In genomic region chr16:56269824-56270684, GRCh38 we compare ENCODE assay signal across 8 cellular contexts.
A peak's percentile ranks its signal among the peaks of the same experiment; 100 is the strongest.
DNase-seq lines count a peak whose midpoint lies in the region; ATAC-seq, FAIRE-seq and TF ChIP-seq lines count a peak whose summit lies in the region.
"Had no signal": no experiment of that assay in that cellular context is flagged by ENCODE, and none has a peak within 500 bp of the region (broad histone marks: within the 10 kb centered on the region; RNA-seq: fewer than 3 reads in every experiment).

No MANE protein-coding gene starts in this region.

- peak; percentile 36 to 52 (median 41) for TF ChIP-seq CTCF in H1 (IDR thresholded peaks at IDR 0.05; ENCODE audit: control extremely low read depth in 1 of 3, insufficient read depth in 1 of 3, low read depth in 1 of 3, low read length in 3 of 3)
- no peak for TF ChIP-seq CTCF in upper lobe of right lung (IDR thresholded peaks at IDR 0.05)
- no peak for TF ChIP-seq CTCF in mammary epithelial cell (conservative IDR thresholded peaks at IDR 0.05 in 1 of 2, IDR thresholded peaks at IDR 0.05 in 1 of 2; ENCODE audit: extremely low read depth in 1 of 2, insufficient read depth in 1 of 2, low read depth in 1 of 2, low read length in 2 of 2)

- no peak overlapping the region for H4K91ac ChIP-seq in H1 (replicated peaks; ENCODE audit: insufficient read length, low read length)

- H3K4me3 ChIP-seq in MG63 (no peak overlapping the region), H1 (ENCODE audit: extremely low read depth in 1 of 4, insufficient read depth in 2 of 4, low read depth in 3 of 4, low read length in 4 of 4) (no peak overlapping the region), upper lobe of right lung (no peak overlapping the region), mammary epithelial cell (replicated peaks in 1 of 3; ENCODE audit: insufficient read depth in 1 of 3, low read depth in 2 of 3, low read length in 3 of 3) (no peak overlapping the region)

- H2BK20ac ChIP-seq in H1 (ENCODE audit: low read length): no peak overlapping the region

- no peak overlapping the region for H2AK5ac ChIP-seq in H1 (ENCODE audit: low read depth, low read length)

- no peak overlapping the region for H3K4ac ChIP-seq in H1 (replicated peaks; ENCODE audit: insufficient read length, low read depth, low read length)

- TF ChIP-seq EP300 in H1 (IDR thresholded peaks at IDR 0.05; ENCODE audit: borderline replicate concordance in 1 of 2, low read depth in 2 of 2, low read length in 2 of 2): no peak

- peaks cover 2% of the 10 kb centered on the region; the same call in 1 of the 2 replicates for H3K79me1 ChIP-seq in H1 (ENCODE audit: low read depth, low read length)

- no peak overlapping the region for H3K56ac ChIP-seq in H1 (replicated peaks; ENCODE audit: insufficient read length, low read depth, low read length)

- H3K9me3 ChIP-seq in MG63 (no peaks in the 10 kb centered on the region), H1 (ENCODE audit: insufficient read depth in 2 of 2, low read depth in 1 of 2, low read length in 1 of 2) (peaks cover 0 to 12% of the 10 kb centered on the region in 2 experiments; a peak in 3 of 4 replicates), upper lobe of right lung (no peaks in the 10 kb centered on the region), mammary epithelial cell (replicated peaks; ENCODE audit: insufficient read depth, low read length) (no peaks in the 10 kb centered on the region)

- no peak overlapping the region for H3K14ac ChIP-seq in H1 (ENCODE audit: insufficient read length)

- peak; percentile 15 to 38; a peak in 3 of 4 replicates for TF ChIP-seq RAD21 in H1 (IDR thresholded peaks at IDR 0.05 in 1 of 2, conservative IDR thresholded peaks at IDR 0.05 in 1 of 2; ENCODE audit: low read depth in 2 of 2, low read length in 2 of 2)

- BruUV-seq in mammary epithelial cell (replicated peaks; lab: Mats Ljungman, UMichigan): no TSS peak

- no peak overlapping the region for H2BK120ac ChIP-seq in H1 (replicated peaks; ENCODE audit: low read depth, low read length)

- H3K79me2 ChIP-seq in H1 (ENCODE audit: control insufficient read depth in 1 of 2, insufficient read depth in 2 of 2, low read length in 2 of 2): no peaks in the 10 kb centered on the region
- no peaks in the 10 kb centered on the region for H3K79me2 ChIP-seq in mammary epithelial cell (ENCODE audit: insufficient read depth, low read length)

- no peak overlapping the region for H3K9ac ChIP-seq in H1 (replicated peaks in 1 of 4; ENCODE audit: extremely low read depth in 1 of 4, low read depth in 3 of 4, low read length in 3 of 4)
- no peak overlapping the region for H3K9ac ChIP-seq in mammary epithelial cell (ENCODE audit: insufficient read depth, low read length)

- no peak overlapping the region for H3K4me2 ChIP-seq in H1 (ENCODE audit: insufficient read depth in 1 of 2, low read depth in 2 of 2, low read length in 2 of 2)
- H3K4me2 ChIP-seq in mammary epithelial cell (ENCODE audit: insufficient read depth, low read depth, low read length): no peak overlapping the region

- DNase-seq in MG63 (peak; percentile 33), H1 (ENCODE audit: low read depth in 1 of 2, low spot score in 2 of 2) (peak in 1 of 2 experiments; percentile 29), mesenteric fat pad (ENCODE audit: low spot score) (peak; percentile 57), upper lobe of right lung (peak; percentile 64), mammary epithelial cell (no peak)
- DNase-seq: naive B cell had no signal

- H3K36me3 ChIP-seq in MG63 (no peaks in the 10 kb centered on the region), H1 (ENCODE audit: control insufficient read depth in 2 of 4, insufficient read depth in 4 of 4, low read length in 3 of 4) (peaks cover 0 to 5% (median 0%) of the 10 kb centered on the region in 4 experiments; a peak in 1 of 8 replicates), upper lobe of right lung (no peaks in the 10 kb centered on the region), mammary epithelial cell (ENCODE audit: insufficient read depth, low read length) (no peaks in the 10 kb centered on the region)

- dilution Hi-C loops in mammary epithelial cell (cut with HindIII; ENCODE audit: low sequenced_read_pairs): loop anchor here (5.0 kb wide), 1 partner anchor 38 kb away; no protein-coding TSS in a partner anchor

- 0 out of 2 replicates have a peak overlapping the region, but pooled peaks have one; percentile 38 for H3K27ac ChIP-seq in H1 (ENCODE audit: low read depth, low read length)
- no peak overlapping the region for H3K27ac ChIP-seq in upper lobe of right lung
- H3K27ac ChIP-seq in mammary epithelial cell (ENCODE audit: insufficient read depth, low read depth, low read length): no peak overlapping the region

- H3K27me3 ChIP-seq in MG63: peaks cover 5% of the 10 kb centered on the region; the same call in 1 of the 2 replicates
- H3K27me3 ChIP-seq in H1 (replicated peaks in 1 of 4; ENCODE audit: control insufficient read depth in 3 of 4, extremely low read depth in 1 of 4, insufficient read depth in 3 of 4, low read length in 3 of 4): no peaks in the 10 kb centered on the region
- H3K27me3 ChIP-seq in upper lobe of right lung: no peaks in the 10 kb centered on the region
- H3K27me3 ChIP-seq in mammary epithelial cell (ENCODE audit: insufficient read depth, low read length): peaks cover 4% of the 10 kb centered on the region

- CTCF ChIA-PET in H1 (lab: Charles Lee; ENCODE audit: partially characterized antibody) (interaction anchor here (0.7 to 3.3 kb wide), 10 partner anchors 10 to 766 kb away, joined by 3 to 30 read pairs (median 4); no protein-coding TSS in a partner anchor), mammary epithelial cell (lab: Charles Lee; ENCODE audit: low non-redundant PET) (no interaction called here)

- H3K4me1 ChIP-seq in H1 (replicated peaks in 1 of 4; ENCODE audit: control insufficient read depth in 3 of 4, insufficient read depth in 4 of 4, low read length in 3 of 4): peaks cover 0 to 9% (median 3%) of the 10 kb centered on the region in 4 experiments; a peak in 4 of 7 replicates
- no peaks in the 10 kb centered on the region for H3K4me1 ChIP-seq in upper lobe of right lung
- no peaks in the 10 kb centered on the region for H3K4me1 ChIP-seq in mammary epithelial cell (ENCODE audit: insufficient read depth, low read length)

- WGBS in H1 (ENCODE audit: extremely low coverage in 1 of 2, insufficient coverage in 1 of 2, insufficient read length in 1 of 2, insufficient replicate concordance in 2 of 2, low coverage in 1 of 2, low lambda C conversion rate in 2 of 2, missing lambda C conversion rate in 1 of 2), 2 experiments: 80% methylated on average over 7 of the region's 7 CpGs; no CpG with 5 or more reads in 1 of the 2 experiments
- WGBS in mammary epithelial cell (ENCODE audit: low coverage, missing lambda C conversion rate): 74% methylated on average over 7 of the region's 7 CpGs

- no peak for FAIRE-seq in H1 (lab: Jason Lieb, UNC)

- H3K18ac ChIP-seq in H1 (ENCODE audit: extremely low read depth, low read length): peak overlapping the region; percentile 48; the same call in 1 of the 2 replicates

- in situ Hi-C loops in mammary epithelial cell (cut with MboI; ENCODE audit: low sequenced_read_pairs in 2 of 2): no loop called here

- H3K23me2 ChIP-seq in H1 (ENCODE audit: low read depth, low read length): no peaks in the 10 kb centered on the region

- H2AFZ ChIP-seq in H1 (ENCODE audit: low read length): no peak overlapping the region
- no peak overlapping the region for H2AFZ ChIP-seq in mammary epithelial cell (ENCODE audit: low read depth, low read length)

- peak; percentile 81 for ATAC-seq in upper lobe of right lung
- no peak for ATAC-seq in HG03432 (IDR thresholded peaks at IDR 0.05; ENCODE audit: unreplicated experiment)
- no peak for ATAC-seq in GM21381 (IDR thresholded peaks at IDR 0.05; ENCODE audit: unreplicated experiment)

- POLR2A ChIA-PET in H1 (lab: Charles Lee; ENCODE audit: partially characterized antibody): interaction anchor here (1.0 to 1.9 kb wide), 3 partner anchors 8 to 11 kb away, joined by 3 to 7 read pairs (median 4); no protein-coding TSS in a partner anchor

- H2BK12ac ChIP-seq in H1 (ENCODE audit: low read depth, low read length): peak overlapping the region; percentile 29; the same call in 1 of the 2 replicates

- H4K20me1 ChIP-seq in H1 (replicated peaks in 1 of 2; ENCODE audit: control insufficient read depth in 1 of 2, insufficient read depth in 2 of 2, low read length in 2 of 2) (peaks cover 1 to 3% of the 10 kb centered on the region in 2 experiments), mammary epithelial cell (ENCODE audit: insufficient read depth, low read length) (no peaks in the 10 kb centered on the region)

- H3K23ac ChIP-seq in H1 (ENCODE audit: insufficient read length): no peak overlapping the region

- no peak overlapping the region for H4K5ac ChIP-seq in H1 (ENCODE audit: insufficient read length, low read depth, low read length)

- no peak for TF ChIP-seq POLR2A in H1 (IDR thresholded peaks at IDR 0.05; ENCODE audit: control extremely low read depth in 1 of 2, low read depth in 2 of 2, low read length in 2 of 2)

- intact Hi-C loops in upper lobe of right lung (cut with DNase I) (no loop called here), mammary epithelial cell (cut with micrococcal nuclease) (no loop called here)

- H2BK5ac ChIP-seq in H1 (ENCODE audit: low read depth, low read length): no peak overlapping the region

- no peak overlapping the region for H4K8ac ChIP-seq in H1 (ENCODE audit: extremely low read depth, insufficient read depth, low read length)

- H2BK15ac ChIP-seq in H1 (ENCODE audit: low read length): 0 out of 2 replicates have a peak overlapping the region, but pooled peaks have one; percentile 83

TF ChIP-seq in H1, 55 proteins besides CTCF, POLR2A, EP300 and RAD21:
- peak; percentile 95 for TF ChIP-seq SRF (IDR thresholded peaks at IDR 0.05; ENCODE audit: low read depth, low read length)
- TF ChIP-seq GABPA (IDR thresholded peaks at IDR 0.05; ENCODE audit: borderline replicate concordance, insufficient read depth, low read length): no peak

Comparison
In these comparisons a context has a peak if more than half of its experiments do, and no peak if none do; other contexts are left out.
1. CTCF ChIP-seq: peak in H1 (3 of 3); none in upper lobe of right lung (single experiment) and mammary epithelial cell (0 of 2).